ENCODE assay signal across 30 cellular contexts in the genomic region with DNA sequence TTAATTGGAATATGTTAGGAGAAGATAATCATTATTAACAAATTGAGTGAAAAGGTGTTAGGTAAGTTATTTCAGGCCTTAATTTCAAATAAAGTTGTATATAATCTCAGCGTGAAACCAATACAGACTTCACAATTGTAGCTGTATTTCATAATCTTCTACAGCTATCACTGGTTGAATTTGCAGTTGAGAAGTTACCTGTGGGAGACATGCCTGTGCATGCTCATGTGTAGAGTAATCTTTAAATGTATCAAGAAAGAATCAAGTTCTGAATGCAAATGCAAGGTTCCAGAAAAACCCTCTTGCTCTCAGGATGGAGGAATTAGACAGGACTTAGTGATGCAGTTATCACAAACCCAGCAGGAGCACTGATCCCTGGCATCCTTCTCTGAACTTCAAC.
"Had no signal": no experiment of that assay in that cellular context is flagged by ENCODE, and none has a peak within 500 bp of the region (broad histone marks: within the 10 kb centered on the region; RNA-seq: fewer than 3 reads in every experiment).

No MANE protein-coding gene starts in this region.

- H3K36me3 ChIP-seq: ascending aorta, esophagus muscularis mucosa, gastroesophageal sphincter had no signal

- H3K27ac ChIP-seq: ascending aorta, esophagus muscularis mucosa, gastroesophageal sphincter had no signal

- H3K4me3 ChIP-seq: ascending aorta, esophagus muscularis mucosa, gastroesophageal sphincter had no signal

- FAIRE-seq: colon had no signal

- H3K4me1 ChIP-seq: ascending aorta, gastroesophageal sphincter had no signal

- DNase-seq: activated CD4-positive, alpha-beta memory T cell treated with anti-CD3 and anti-CD28 coated beads for 36 hours; activated CD4-positive, alpha-beta T cell treated with anti-CD3 and anti-CD28 coated beads for 36 hours; activated CD4-positive, alpha-beta T cell treated with anti-CD3 and anti-CD28 coated beads, Interleukin-2, amount 10 ng/mL, durations not matched to agents 24 days and 14 days; activated CD4-positive, CD25-positive, alpha-beta regulatory T cell; activated CD4-positive, CD25-positive, alpha-beta regulatory T cell treated with anti-CD3 and anti-CD28 coated beads, Interleukin-2, amount 50 U/mL, for 72 hours; activated CD8-positive, alpha-beta memory T cell treated with anti-CD3 and anti-CD28 coated beads, Interleukin-2, amount 10 ng/mL, durations not matched to agents 7 days and 5 days; activated CD8-positive, alpha-beta memory T cell treated with anti-CD3 and anti-CD28 coated beads, Interleukin-2, amount 50 U/mL, for 4 hours; activated CD8-positive, alpha-beta T cell treated with anti-CD3 and anti-CD28 coated beads, Interleukin-2, amount 10 ng/mL, durations not matched to agents 7 days and 5 days; activated gamma-delta T cell; activated naive CD4-positive, alpha-beta T cell; activated naive CD4-positive, alpha-beta T cell treated with anti-CD3 and anti-CD28 coated beads, Interleukin-2, amount 10 ng/mL, durations not matched to agents 7 days and 5 days; activated naive CD8-positive, alpha-beta T cell treated with anti-CD3 and anti-CD28 coated beads, Interleukin-2, amount 10 ng/mL, durations not matched to agents 7 days and 5 days; activated T-cell treated with anti-CD3 and anti-CD28 coated beads, Interleukin-2, amount 50 U/mL, for 1 hour; activated T-cell treated with anti-CD3 and anti-CD28 coated beads, Interleukin-2, amount 50 U/mL, for 72 hours; caudate nucleus; cortex of kidney; dermis blood vessel endothelial cell; effector CD4-positive, alpha-beta T cell; erythroblast; foreskin melanocyte; T-helper 1 cell; T-helper 17 cell; T1000 had no signal

- H3K9me3 ChIP-seq: ascending aorta, esophagus muscularis mucosa, gastroesophageal sphincter had no signal

- H3K27me3 Mint-ChIP-seq: activated CD4-positive, alpha-beta memory T cell treated with anti-CD3 and anti-CD28 coated beads for 36 hours; activated CD4-positive, alpha-beta T cell treated with anti-CD3 and anti-CD28 coated beads for 36 hours; activated CD4-positive, alpha-beta T cell treated with anti-CD3 and anti-CD28 coated beads, Interleukin-2, amount 10 ng/mL, durations not matched to agents 24 days and 14 days; activated CD8-positive, alpha-beta memory T cell treated with anti-CD3 and anti-CD28 coated beads, Interleukin-2, amount 10 ng/mL, durations not matched to agents 7 days and 5 days; activated naive CD4-positive, alpha-beta T cell treated with anti-CD3 and anti-CD28 coated beads, Interleukin-2, amount 10 ng/mL, durations not matched to agents 7 days and 5 days; activated naive CD8-positive, alpha-beta T cell treated with anti-CD3 and anti-CD28 coated beads, Interleukin-2, amount 10 ng/mL, durations not matched to agents 7 days and 5 days; brain; T-helper 17 cell had no signal

- H3K27ac Mint-ChIP-seq: activated CD4-positive, alpha-beta memory T cell treated with anti-CD3 and anti-CD28 coated beads for 36 hours; activated CD4-positive, alpha-beta T cell treated with anti-CD3 and anti-CD28 coated beads for 36 hours; activated CD4-positive, alpha-beta T cell treated with anti-CD3 and anti-CD28 coated beads, Interleukin-2, amount 10 ng/mL, durations not matched to agents 24 days and 14 days; activated CD8-positive, alpha-beta memory T cell treated with anti-CD3 and anti-CD28 coated beads, Interleukin-2, amount 10 ng/mL, durations not matched to agents 7 days and 5 days; activated CD8-positive, alpha-beta T cell treated with anti-CD3 and anti-CD28 coated beads, Interleukin-2, amount 10 ng/mL, durations not matched to agents 7 days and 5 days; activated naive CD4-positive, alpha-beta T cell treated with anti-CD3 and anti-CD28 coated beads, Interleukin-2, amount 10 ng/mL, durations not matched to agents 7 days and 5 days; activated naive CD4-positive, alpha-beta T cell treated with anti-CD3 and anti-CD28 coated beads, Interleukin-2, amount 50 U/mL, for 72 hours; activated naive CD8-positive, alpha-beta T cell treated with anti-CD3 and anti-CD28 coated beads, Interleukin-2, amount 10 ng/mL, durations not matched to agents 7 days and 5 days; activated T-cell treated with anti-CD3 and anti-CD28 coated beads, Interleukin-2, amount 50 U/mL, for 72 hours; brain; T-helper 17 cell; T-helper 2 cell treated with Interferon-gamma antibody and Interleukin-4, amounts not matched to agents 5 μg/mL and 100 μg/mL, for 36 hours had no signal

- H3K4me1 Mint-ChIP-seq: activated CD4-positive, alpha-beta T cell treated with anti-CD3 and anti-CD28 coated beads for 36 hours; activated CD4-positive, alpha-beta T cell treated with anti-CD3 and anti-CD28 coated beads, Interleukin-2, amount 10 ng/mL, durations not matched to agents 24 days and 14 days; activated CD8-positive, alpha-beta memory T cell treated with anti-CD3 and anti-CD28 coated beads, Interleukin-2, amount 10 ng/mL, durations not matched to agents 7 days and 5 days; activated naive CD4-positive, alpha-beta T cell treated with anti-CD3 and anti-CD28 coated beads, Interleukin-2, amount 10 ng/mL, durations not matched to agents 7 days and 5 days; activated naive CD8-positive, alpha-beta T cell treated with anti-CD3 and anti-CD28 coated beads, Interleukin-2, amount 10 ng/mL, durations not matched to agents 7 days and 5 days; T-helper 17 cell had no signal

- H3K9me3 Mint-ChIP-seq: activated CD4-positive, alpha-beta memory T cell treated with anti-CD3 and anti-CD28 coated beads for 36 hours; activated CD4-positive, alpha-beta T cell treated with anti-CD3 and anti-CD28 coated beads, Interleukin-2, amount 10 ng/mL, durations not matched to agents 24 days and 14 days; activated naive CD4-positive, alpha-beta T cell treated with anti-CD3 and anti-CD28 coated beads, Interleukin-2, amount 10 ng/mL, durations not matched to agents 7 days and 5 days; activated naive CD4-positive, alpha-beta T cell treated with anti-CD3 and anti-CD28 coated beads, Interleukin-2, amount 50 U/mL, for 72 hours; activated naive CD8-positive, alpha-beta T cell treated with anti-CD3 and anti-CD28 coated beads, Interleukin-2, amount 10 ng/mL, durations not matched to agents 7 days and 5 days; brain; T-helper 2 cell treated with Interferon-gamma antibody and Interleukin-4, amounts not matched to agents 5 μg/mL and 100 μg/mL, for 36 hours had no signal

- H3K27me3 ChIP-seq: ascending aorta, esophagus muscularis mucosa, gastroesophageal sphincter had no signal

- H3K36me3 Mint-ChIP-seq: activated CD4-positive, alpha-beta memory T cell treated with anti-CD3 and anti-CD28 coated beads for 36 hours; activated CD8-positive, alpha-beta memory T cell treated with anti-CD3 and anti-CD28 coated beads, Interleukin-2, amount 10 ng/mL, durations not matched to agents 7 days and 5 days; activated naive CD4-positive, alpha-beta T cell treated with anti-CD3 and anti-CD28 coated beads, Interleukin-2, amount 10 ng/mL, durations not matched to agents 7 days and 5 days; activated naive CD4-positive, alpha-beta T cell treated with anti-CD3 and anti-CD28 coated beads, Interleukin-2, amount 50 U/mL, for 72 hours; activated naive CD8-positive, alpha-beta T cell treated with anti-CD3 and anti-CD28 coated beads, Interleukin-2, amount 10 ng/mL, durations not matched to agents 7 days and 5 days; brain had no signal

- H3K4me3 Mint-ChIP-seq: activated CD4-positive, alpha-beta memory T cell treated with anti-CD3 and anti-CD28 coated beads for 36 hours; activated CD4-positive, alpha-beta T cell treated with anti-CD3 and anti-CD28 coated beads for 36 hours; activated CD4-positive, alpha-beta T cell treated with anti-CD3 and anti-CD28 coated beads, Interleukin-2, amount 10 ng/mL, durations not matched to agents 24 days and 14 days; activated CD8-positive, alpha-beta memory T cell treated with anti-CD3 and anti-CD28 coated beads, Interleukin-2, amount 10 ng/mL, durations not matched to agents 7 days and 5 days; activated CD8-positive, alpha-beta T cell treated with anti-CD3 and anti-CD28 coated beads, Interleukin-2, amount 10 ng/mL, durations not matched to agents 7 days and 5 days; activated naive CD4-positive, alpha-beta T cell treated with anti-CD3 and anti-CD28 coated beads, Interleukin-2, amount 10 ng/mL, durations not matched to agents 7 days and 5 days; activated naive CD8-positive, alpha-beta T cell treated with anti-CD3 and anti-CD28 coated beads, Interleukin-2, amount 10 ng/mL, durations not matched to agents 7 days and 5 days; activated T-cell treated with anti-CD3 and anti-CD28 coated beads, Interleukin-2, amount 50 U/mL, for 72 hours; brain; T-helper 17 cell; T-helper 2 cell treated with Interferon-gamma antibody and Interleukin-4, amounts not matched to agents 5 μg/mL and 100 μg/mL, for 36 hours had no signal
